Comparison of ENCODE assay signal across 12 cellular contexts in the genomic region with DNA sequence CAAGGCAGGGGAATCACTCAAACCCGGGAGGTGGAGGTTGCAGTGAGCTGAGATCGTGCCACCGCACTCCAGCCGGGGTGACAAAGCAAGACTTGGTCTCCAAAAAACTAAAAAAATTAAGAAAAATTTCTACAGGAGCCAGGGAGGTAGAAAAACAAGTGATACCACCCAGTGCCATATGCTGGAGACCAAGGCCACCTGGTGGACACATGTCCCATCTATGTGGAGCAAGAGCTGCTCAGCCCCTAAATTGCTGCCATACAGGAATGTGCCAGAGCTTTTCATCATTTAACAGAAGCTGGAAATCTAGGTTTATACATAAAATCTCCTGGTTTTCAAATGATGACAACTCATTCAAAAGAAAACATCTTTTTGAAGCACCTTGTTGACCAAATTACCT.
DNase-seq lines count a peak whose midpoint lies in the region; ATAC-seq, FAIRE-seq and TF ChIP-seq lines count a peak whose summit lies in the region.
"Had no signal": no experiment of that assay in that cellular context is flagged by ENCODE, and none has a peak within 500 bp of the region (broad histone marks: within the 10 kb centered on the region; RNA-seq: fewer than 3 reads in every experiment).

No MANE protein-coding gene starts in this region.

- FAIRE-seq in GM12878 (lab: Jason Lieb, UNC): no peak

- BruUV-seq in GM12878 (replicated peaks; lab: Mats Ljungman, UMichigan): no TSS peak

- no peak overlapping the region for H3K4me3 ChIP-seq in GM12878
- H3K4me3 ChIP-seq: dorsolateral prefrontal cortex, skin epidermis had no signal

- no peaks in the 10 kb centered on the region for H3K9me3 Mint-ChIP-seq in activated CD4-positive, alpha-beta T cell treated with anti-CD3 and anti-CD28 coated beads for 36 hours (ENCODE audit: low read depth)
- H3K9me3 Mint-ChIP-seq in progenitor cell of endocrine pancreas (ENCODE audit: low read depth): no peaks in the 10 kb centered on the region

- TF ChIP-seq RAD21 in GM12878 (IDR thresholded peaks at IDR 0.05; ENCODE audit: insufficient read depth, low read depth, low read length): peak; percentile 39

- in situ Hi-C loops in GM12878 (cut with MboI): no loop called here

- ATAC-seq in activated CD4-positive, alpha-beta T cell treated with anti-CD3 and anti-CD28 coated beads for 36 hours: no peak
- ATAC-seq in GM12878 (peak; percentile 64; the same call in 2 of the 3 replicates), HG03469 (IDR thresholded peaks at IDR 0.05; ENCODE audit: unreplicated experiment) (no peak)

- no peaks in the 10 kb centered on the region for H3K4me1 ChIP-seq in GM12878 (ENCODE audit: control insufficient read depth, insufficient read depth, low read length)

- DNase-seq in activated CD4-positive, alpha-beta T cell treated with anti-CD3 and anti-CD28 coated beads for 36 hours: peak; percentile 39
- DNase-seq in activated CD4-positive, alpha-beta T cell treated with anti-CD3 and anti-CD28 coated beads, Interleukin-2, amount 50 U/mL, for 4 hours: no peak
- DNase-seq in MV-4-11 (lab: John Stamatoyannopoulos, UW) (peak; percentile 5), GM12878 (ENCODE audit: low read depth, low spot score) (no peak), progenitor cell of endocrine pancreas (ENCODE audit: low spot score, unreplicated experiment) (no peak), nucleus accumbens (lab: John Stamatoyannopoulos, UW) (no peak), amygdala (lab: John Stamatoyannopoulos, UW) (no peak)
- DNase-seq: activated CD8-positive, alpha-beta memory T cell treated with anti-CD3 and anti-CD28 coated beads, Interleukin-2, amount 50 U/mL, for 48 hours; islet precursor cell had no signal

- H3K27ac ChIP-seq in GM12878 (ENCODE audit: control insufficient read depth, insufficient read depth): no peak overlapping the region
- H3K27ac ChIP-seq: dorsolateral prefrontal cortex, skin epidermis had no signal

- H3K36me3 Mint-ChIP-seq in activated CD4-positive, alpha-beta T cell treated with anti-CD3 and anti-CD28 coated beads for 36 hours (ENCODE audit: low read depth): no peaks in the 10 kb centered on the region
- no peaks in the 10 kb centered on the region for H3K36me3 Mint-ChIP-seq in progenitor cell of endocrine pancreas (ENCODE audit: insufficient read depth)

- peak in 1 of 3 experiments; percentile 25; a peak in 2 of 6 replicates for TF ChIP-seq CTCF in GM12878 (IDR thresholded peaks at IDR 0.05 in 2 of 3, conservative IDR thresholded peaks at IDR 0.05 in 1 of 3; ENCODE audit: control insufficient read depth in 2 of 3, extremely low read depth in 1 of 3, insufficient read depth in 1 of 3, low read depth in 3 of 3, low read length in 3 of 3)
- TF ChIP-seq CTCF in progenitor cell of endocrine pancreas (IDR thresholded peaks at IDR 0.05; ENCODE audit: unreplicated experiment): peak; percentile 20

- peaks cover 6% of the 10 kb centered on the region for H3K27me3 Mint-ChIP-seq in activated CD4-positive, alpha-beta T cell treated with anti-CD3 and anti-CD28 coated beads for 36 hours
- H3K27me3 Mint-ChIP-seq in progenitor cell of endocrine pancreas: peaks cover 12% of the 10 kb centered on the region

- no peak overlapping the region for H3K9ac ChIP-seq in GM12878 (ENCODE audit: control insufficient read depth, insufficient read depth, low read length)

- H2AFZ ChIP-seq in GM12878 (ENCODE audit: control insufficient read depth, low read depth, low read length): no peak overlapping the region

- SMC1A ChIA-PET in GM12878 (lab: Charles Lee; ENCODE audit: uncharacterized antibody, unreplicated experiment): interaction anchor here (2.2 to 2.6 kb wide), 2 partner anchors 72 to 83 kb away, joined by 7 to 10 read pairs; no protein-coding TSS in a partner anchor

- H3K4me2 ChIP-seq in GM12878 (ENCODE audit: control insufficient read depth, insufficient read depth): no peak overlapping the region

- intact Hi-C loops in activated CD4-positive, alpha-beta T cell treated with anti-CD3 and anti-CD28 coated beads for 36 hours (cut with DNase I, micrococcal nuclease): loop anchor here (2.0 to 10.0 kb wide), 2 partner anchors 62 to 70 kb away; a partner anchor contains a TSS
- intact Hi-C loops in GM12878 (cut with micrococcal nuclease; ENCODE audit: unreplicated experiment): no loop called here

- H3K27me3 ChIP-seq in GM12878 (replicated peaks in 1 of 2; ENCODE audit: control insufficient read depth in 2 of 2, insufficient read depth in 2 of 2, low read length in 1 of 2): peaks cover 2% of the 10 kb centered on the region in 2 experiments; a peak in 1 of 4 replicates

- H4K20me1 ChIP-seq in GM12878 (ENCODE audit: control insufficient read depth, insufficient read depth): no peaks in the 10 kb centered on the region

- no peak overlapping the region for H3K4me3 Mint-ChIP-seq in activated CD4-positive, alpha-beta T cell treated with anti-CD3 and anti-CD28 coated beads for 36 hours
- no peak overlapping the region for H3K4me3 Mint-ChIP-seq in progenitor cell of endocrine pancreas (ENCODE audit: low read depth)

- no peak overlapping the region for H3K27ac Mint-ChIP-seq in activated CD4-positive, alpha-beta T cell treated with anti-CD3 and anti-CD28 coated beads for 36 hours
- H3K27ac Mint-ChIP-seq in progenitor cell of endocrine pancreas: no peak overlapping the region

- RAD21 ChIA-PET in GM12878 (lab: Charles Lee; ENCODE audit: unreplicated experiment): interaction anchor here (0.6 to 1.4 kb wide), 3 partner anchors 58 to 82 kb away, joined by 3 to 7 read pairs (median 3); no protein-coding TSS in a partner anchor

- 69% methylated on average over 4 of the region's 4 CpGs for WGBS in GM12878 (ENCODE audit: insufficient coverage, insufficient replicate concordance, low lambda C conversion rate, missing lambda C conversion rate)

- no peaks in the 10 kb centered on the region for H3K79me2 ChIP-seq in GM12878 (ENCODE audit: control insufficient read depth, insufficient read depth, low read length)

- H3K9me3 ChIP-seq in GM12878 (replicated peaks; ENCODE audit: control insufficient read depth, insufficient read depth, low read length): no peaks in the 10 kb centered on the region; the same call in 2 of the 3 replicates

- POLR2A ChIA-PET in activated CD4-positive, alpha-beta T cell treated with anti-CD3 and anti-CD28 coated beads for 36 hours (lab: Charles Lee): no interaction called here
- POLR2A ChIA-PET in GM12878 (lab: Charles Lee): interaction anchor here (0.6 kb wide), 1 partner anchor 71 kb away, joined by 8 read pairs; no protein-coding TSS in a partner anchor

- TF ChIP-seq POLR2A in GM12878 (IDR thresholded peaks at IDR 0.05; ENCODE audit: low read depth, low read length): no peak

- CTCF ChIA-PET in activated CD4-positive, alpha-beta T cell treated with anti-CD3 and anti-CD28 coated beads for 36 hours (lab: Charles Lee): interaction anchor here (0.6 to 1.3 kb wide), 7 partner anchors 11 to 97 kb away, joined by 3 to 5 read pairs (median 3); no protein-coding TSS in a partner anchor
- CTCF ChIA-PET in GM12878 (lab: Yijun Ruan, JAX): interaction anchor here (0.6 to 3.0 kb wide), 6 partner anchors 10 to 384 kb away, joined by 3 to 9 read pairs (median 4); no protein-coding TSS in a partner anchor

- TF ChIP-seq EP300 in GM12878 (IDR thresholded peaks at IDR 0.05; ENCODE audit: borderline replicate concordance in 1 of 2, control insufficient read depth in 1 of 2, low read depth in 2 of 2, low read length in 2 of 2): no peak

- H3K36me3 ChIP-seq in GM12878 (ENCODE audit: control insufficient read depth in 2 of 2, insufficient read depth in 2 of 2, low read length in 1 of 2): no peaks in the 10 kb centered on the region

- peaks cover 23% of the 10 kb centered on the region for H3K4me1 Mint-ChIP-seq in activated CD4-positive, alpha-beta T cell treated with anti-CD3 and anti-CD28 coated beads for 36 hours
- H3K4me1 Mint-ChIP-seq in progenitor cell of endocrine pancreas (ENCODE audit: low read depth): peaks cover 12% of the 10 kb centered on the region

TF ChIP-seq in GM12878, 131 proteins besides CTCF, POLR2A, EP300 and RAD21:
- TF ChIP-seq ASH2L (IDR thresholded peaks at IDR 0.05; ENCODE audit: borderline replicate concordance, low read depth) (no peak), SMC3 (IDR thresholded peaks at IDR 0.05; ENCODE audit: borderline replicate concordance, low read length) (peak; percentile 32; the same call in 1 of the 2 replicates)

Comparison
In these comparisons a context has a peak if more than half of its experiments do, and no peak if none do; other contexts are left out.
1. DNase-seq: peak in activated CD4-positive, alpha-beta T cell treated with anti-CD3 and anti-CD28 coated beads for 36 hours (single experiment) and MV-4-11 (single experiment); none in activated CD4-positive, alpha-beta T cell treated with anti-CD3 and anti-CD28 coated beads, Interleukin-2, amount 50 U/mL, for 4 hours (0 of 2), GM12878 (single experiment), progenitor cell of endocrine pancreas (single experiment), nucleus accumbens (0 of 56) and amygdala (0 of 56).